Comparison of ENCODE assay signal across 9 cellular contexts in genomic region chr12:9390761-9391160, GRCh38.
"Had no signal": no experiment of that assay in that cellular context is flagged by ENCODE, and none has a peak within 500 bp of the region (broad histone marks: within the 10 kb centered on the region; RNA-seq: fewer than 3 reads in every experiment).

No MANE protein-coding gene starts in this region.

- H3K36me3 ChIP-seq: HAP-1 had no signal

- H3K27ac ChIP-seq: GM23248 had no signal

- H3K4me3 ChIP-seq: GM23248, GM23338, HAP-1 had no signal

- DNase-seq: GM23248, GOT3, H7, H9, HCEC 1CT, HFFc6 had no signal

- H3K9me3 ChIP-seq: HAP-1 had no signal

- ATAC-seq: HCT116 had no signal
